ENCODE assay signal across 2 cellular contexts in genomic region chr15:41629436-41629835, GRCh38.
TF ChIP-seq lines count a peak whose summit lies in the region.

No MANE protein-coding gene starts in this region.

TF ChIP-seq in WTC11, 78 proteins besides CTCF, POLR2A, EP300 and RAD21 (continued from another document):
- TF ChIP-seq CBFB (CRISPR knock-in tag; IDR thresholded peaks at IDR 0.05; ENCODE audit: low read depth) = no peak
- no peak for TF ChIP-seq ZNF396 (CRISPR knock-in tag; IDR thresholded peaks at IDR 0.05; ENCODE audit: borderline replicate concordance)
- TF ChIP-seq, protein P1, sequence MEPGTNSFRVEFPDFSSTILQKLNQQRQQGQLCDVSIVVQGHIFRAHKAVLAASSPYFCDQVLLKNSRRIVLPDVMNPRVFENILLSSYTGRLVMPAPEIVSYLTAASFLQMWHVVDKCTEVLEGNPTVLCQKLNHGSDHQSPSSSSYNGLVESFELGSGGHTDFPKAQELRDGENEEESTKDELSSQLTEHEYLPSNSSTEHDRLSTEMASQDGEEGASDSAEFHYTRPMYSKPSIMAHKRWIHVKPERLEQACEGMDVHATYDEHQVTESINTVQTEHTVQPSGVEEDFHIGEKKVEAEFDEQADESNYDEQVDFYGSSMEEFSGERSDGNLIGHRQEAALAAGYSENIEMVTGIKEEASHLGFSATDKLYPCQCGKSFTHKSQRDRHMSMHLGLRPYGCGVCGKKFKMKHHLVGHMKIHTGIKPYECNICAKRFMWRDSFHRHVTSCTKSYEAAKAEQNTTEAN (CRISPR knock-in tag; IDR thresholded peaks at IDR 0.05) = no peak
- no peak for TF ChIP-seq ZNF281 (CRISPR knock-in tag; IDR thresholded peaks at IDR 0.05)
- no peak for TF ChIP-seq IRF2 (CRISPR knock-in tag; IDR thresholded peaks at IDR 0.05; ENCODE audit: borderline replicate concordance, low read depth)
- TF ChIP-seq SP1 (CRISPR knock-in tag; conservative IDR thresholded peaks at IDR 0.05) = no peak
- TF ChIP-seq ZNF138 (CRISPR knock-in tag; conservative IDR thresholded peaks at IDR 0.05) = no peak
- TF ChIP-seq NR2C2 (CRISPR knock-in tag; IDR thresholded peaks at IDR 0.05) = no peak
- no peak for TF ChIP-seq ETV6 (CRISPR knock-in tag; IDR thresholded peaks at IDR 0.05)
- TF ChIP-seq SMAD4 (CRISPR knock-in tag; IDR thresholded peaks at IDR 0.05) = no peak
- no peak for TF ChIP-seq ZNF423 (CRISPR knock-in tag; IDR thresholded peaks at IDR 0.05)
- no peak for TF ChIP-seq ZNF317 (CRISPR knock-in tag; IDR thresholded peaks at IDR 0.05; ENCODE audit: borderline replicate concordance, low read depth)
- TF ChIP-seq CREM (CRISPR knock-in tag; IDR thresholded peaks at IDR 0.05) = no peak
- no peak for TF ChIP-seq ZNF263 (CRISPR knock-in tag; IDR thresholded peaks at IDR 0.05; ENCODE audit: low read depth)
- TF ChIP-seq, protein P2, sequence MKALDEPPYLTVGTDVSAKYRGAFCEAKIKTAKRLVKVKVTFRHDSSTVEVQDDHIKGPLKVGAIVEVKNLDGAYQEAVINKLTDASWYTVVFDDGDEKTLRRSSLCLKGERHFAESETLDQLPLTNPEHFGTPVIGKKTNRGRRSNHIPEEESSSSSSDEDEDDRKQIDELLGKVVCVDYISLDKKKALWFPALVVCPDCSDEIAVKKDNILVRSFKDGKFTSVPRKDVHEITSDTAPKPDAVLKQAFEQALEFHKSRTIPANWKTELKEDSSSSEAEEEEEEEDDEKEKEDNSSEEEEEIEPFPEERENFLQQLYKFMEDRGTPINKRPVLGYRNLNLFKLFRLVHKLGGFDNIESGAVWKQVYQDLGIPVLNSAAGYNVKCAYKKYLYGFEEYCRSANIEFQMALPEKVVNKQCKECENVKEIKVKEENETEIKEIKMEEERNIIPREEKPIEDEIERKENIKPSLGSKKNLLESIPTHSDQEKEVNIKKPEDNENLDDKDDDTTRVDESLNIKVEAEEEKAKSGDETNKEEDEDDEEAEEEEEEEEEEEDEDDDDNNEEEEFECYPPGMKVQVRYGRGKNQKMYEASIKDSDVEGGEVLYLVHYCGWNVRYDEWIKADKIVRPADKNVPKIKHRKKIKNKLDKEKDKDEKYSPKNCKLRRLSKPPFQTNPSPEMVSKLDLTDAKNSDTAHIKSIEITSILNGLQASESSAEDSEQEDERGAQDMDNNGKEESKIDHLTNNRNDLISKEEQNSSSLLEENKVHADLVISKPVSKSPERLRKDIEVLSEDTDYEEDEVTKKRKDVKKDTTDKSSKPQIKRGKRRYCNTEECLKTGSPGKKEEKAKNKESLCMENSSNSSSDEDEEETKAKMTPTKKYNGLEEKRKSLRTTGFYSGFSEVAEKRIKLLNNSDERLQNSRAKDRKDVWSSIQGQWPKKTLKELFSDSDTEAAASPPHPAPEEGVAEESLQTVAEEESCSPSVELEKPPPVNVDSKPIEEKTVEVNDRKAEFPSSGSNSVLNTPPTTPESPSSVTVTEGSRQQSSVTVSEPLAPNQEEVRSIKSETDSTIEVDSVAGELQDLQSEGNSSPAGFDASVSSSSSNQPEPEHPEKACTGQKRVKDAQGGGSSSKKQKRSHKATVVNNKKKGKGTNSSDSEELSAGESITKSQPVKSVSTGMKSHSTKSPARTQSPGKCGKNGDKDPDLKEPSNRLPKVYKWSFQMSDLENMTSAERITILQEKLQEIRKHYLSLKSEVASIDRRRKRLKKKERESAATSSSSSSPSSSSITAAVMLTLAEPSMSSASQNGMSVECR (CRISPR knock-in tag; IDR thresholded peaks at IDR 0.05; ENCODE audit: borderline replicate concordance) = no peak
- no peak for TF ChIP-seq FOXP1 (CRISPR knock-in tag; IDR thresholded peaks at IDR 0.05; ENCODE audit: borderline replicate concordance)
- TF ChIP-seq GTF2I (CRISPR knock-in tag; conservative IDR thresholded peaks at IDR 0.05) = no peak
- no peak for TF ChIP-seq NFYB (CRISPR knock-in tag; conservative IDR thresholded peaks at IDR 0.05; ENCODE audit: low read depth)

TF ChIP-seq in neural cell, 6 proteins besides CTCF, POLR2A, EP300 and RAD21 (continued from another document):
- TF ChIP-seq, protein P3, sequence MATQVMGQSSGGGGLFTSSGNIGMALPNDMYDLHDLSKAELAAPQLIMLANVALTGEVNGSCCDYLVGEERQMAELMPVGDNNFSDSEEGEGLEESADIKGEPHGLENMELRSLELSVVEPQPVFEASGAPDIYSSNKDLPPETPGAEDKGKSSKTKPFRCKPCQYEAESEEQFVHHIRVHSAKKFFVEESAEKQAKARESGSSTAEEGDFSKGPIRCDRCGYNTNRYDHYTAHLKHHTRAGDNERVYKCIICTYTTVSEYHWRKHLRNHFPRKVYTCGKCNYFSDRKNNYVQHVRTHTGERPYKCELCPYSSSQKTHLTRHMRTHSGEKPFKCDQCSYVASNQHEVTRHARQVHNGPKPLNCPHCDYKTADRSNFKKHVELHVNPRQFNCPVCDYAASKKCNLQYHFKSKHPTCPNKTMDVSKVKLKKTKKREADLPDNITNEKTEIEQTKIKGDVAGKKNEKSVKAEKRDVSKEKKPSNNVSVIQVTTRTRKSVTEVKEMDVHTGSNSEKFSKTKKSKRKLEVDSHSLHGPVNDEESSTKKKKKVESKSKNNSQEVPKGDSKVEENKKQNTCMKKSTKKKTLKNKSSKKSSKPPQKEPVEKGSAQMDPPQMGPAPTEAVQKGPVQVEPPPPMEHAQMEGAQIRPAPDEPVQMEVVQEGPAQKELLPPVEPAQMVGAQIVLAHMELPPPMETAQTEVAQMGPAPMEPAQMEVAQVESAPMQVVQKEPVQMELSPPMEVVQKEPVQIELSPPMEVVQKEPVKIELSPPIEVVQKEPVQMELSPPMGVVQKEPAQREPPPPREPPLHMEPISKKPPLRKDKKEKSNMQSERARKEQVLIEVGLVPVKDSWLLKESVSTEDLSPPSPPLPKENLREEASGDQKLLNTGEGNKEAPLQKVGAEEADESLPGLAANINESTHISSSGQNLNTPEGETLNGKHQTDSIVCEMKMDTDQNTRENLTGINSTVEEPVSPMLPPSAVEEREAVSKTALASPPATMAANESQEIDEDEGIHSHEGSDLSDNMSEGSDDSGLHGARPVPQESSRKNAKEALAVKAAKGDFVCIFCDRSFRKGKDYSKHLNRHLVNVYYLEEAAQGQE (IDR thresholded peaks at IDR 0.05; ENCODE audit: borderline replicate concordance) = no peak
